Comparison of ENCODE assay signal across 1 cellular context in the genomic region with DNA sequence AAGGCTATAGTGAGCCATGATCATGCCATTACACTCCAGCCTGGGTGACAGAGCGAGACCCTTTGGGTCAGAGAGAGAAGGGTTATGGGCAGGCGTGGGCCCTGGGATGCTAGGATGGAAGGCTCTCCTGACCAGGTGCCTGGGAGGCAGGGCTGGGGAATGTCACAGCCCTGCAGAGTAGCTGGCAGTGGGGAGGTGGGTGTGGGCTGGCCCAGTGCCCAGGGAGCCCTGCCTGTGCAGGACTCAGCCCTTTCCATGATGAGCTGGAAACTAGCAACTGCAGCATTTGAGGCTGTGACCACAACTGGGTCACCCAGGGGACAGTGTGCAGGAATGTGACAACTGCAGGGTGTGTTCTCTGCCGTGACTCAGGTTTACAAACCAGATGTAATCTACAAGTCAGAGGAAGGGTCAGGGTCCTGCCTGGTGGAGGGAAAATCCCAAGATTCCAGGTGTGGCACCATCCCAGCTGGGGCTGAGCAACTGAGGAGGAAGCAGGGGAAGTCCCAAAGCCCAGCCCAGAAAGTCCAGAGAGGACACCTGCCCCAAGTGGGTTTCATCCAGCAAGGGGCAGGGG.
TF ChIP-seq lines count a peak whose summit lies in the region.

No MANE protein-coding gene starts in this region.

TF ChIP-seq in K562, 482 proteins besides CTCF, POLR2A, EP300 and RAD21 (continued from another document and continues in another):
- TF ChIP-seq, protein P1, sequence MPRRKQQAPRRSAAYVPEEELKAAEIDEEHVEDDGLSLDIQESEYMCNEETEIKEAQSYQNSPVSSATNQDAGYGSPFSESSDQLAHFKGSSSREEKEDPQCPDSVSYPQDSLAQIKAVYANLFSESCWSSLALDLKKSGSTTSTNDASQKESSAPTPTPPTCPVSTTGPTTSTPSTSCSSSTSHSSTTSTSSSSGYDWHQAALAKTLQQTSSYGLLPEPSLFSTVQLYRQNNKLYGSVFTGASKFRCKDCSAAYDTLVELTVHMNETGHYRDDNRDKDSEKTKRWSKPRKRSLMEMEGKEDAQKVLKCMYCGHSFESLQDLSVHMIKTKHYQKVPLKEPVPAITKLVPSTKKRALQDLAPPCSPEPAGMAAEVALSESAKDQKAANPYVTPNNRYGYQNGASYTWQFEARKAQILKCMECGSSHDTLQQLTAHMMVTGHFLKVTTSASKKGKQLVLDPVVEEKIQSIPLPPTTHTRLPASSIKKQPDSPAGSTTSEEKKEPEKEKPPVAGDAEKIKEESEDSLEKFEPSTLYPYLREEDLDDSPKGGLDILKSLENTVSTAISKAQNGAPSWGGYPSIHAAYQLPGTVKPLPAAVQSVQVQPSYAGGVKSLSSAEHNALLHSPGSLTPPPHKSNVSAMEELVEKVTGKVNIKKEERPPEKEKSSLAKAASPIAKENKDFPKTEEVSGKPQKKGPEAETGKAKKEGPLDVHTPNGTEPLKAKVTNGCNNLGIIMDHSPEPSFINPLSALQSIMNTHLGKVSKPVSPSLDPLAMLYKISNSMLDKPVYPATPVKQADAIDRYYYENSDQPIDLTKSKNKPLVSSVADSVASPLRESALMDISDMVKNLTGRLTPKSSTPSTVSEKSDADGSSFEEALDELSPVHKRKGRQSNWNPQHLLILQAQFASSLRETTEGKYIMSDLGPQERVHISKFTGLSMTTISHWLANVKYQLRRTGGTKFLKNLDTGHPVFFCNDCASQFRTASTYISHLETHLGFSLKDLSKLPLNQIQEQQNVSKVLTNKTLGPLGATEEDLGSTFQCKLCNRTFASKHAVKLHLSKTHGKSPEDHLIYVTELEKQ (CRISPR knock-in tag; IDR thresholded peaks at IDR 0.05): no peak
- TF ChIP-seq TEAD4 (IDR thresholded peaks at IDR 0.05; ENCODE audit: low read length): peak; percentile 79
- peak; percentile 44; the same call in 1 of the 2 replicates for TF ChIP-seq TEAD4 (CRISPR knock-in tag; IDR thresholded peaks at IDR 0.05; ENCODE audit: borderline replicate concordance)
- TF ChIP-seq ZNF583 (CRISPR knock-in tag; IDR thresholded peaks at IDR 0.05): 0 out of 2 replicates have a peak, but pooled peaks have one; percentile 42
- no peak for TF ChIP-seq KDM4B (IDR thresholded peaks at IDR 0.05; ENCODE audit: borderline replicate concordance in 2 of 2, low read depth in 1 of 2)
- TF ChIP-seq MYC (IDR thresholded peaks at IDR 0.05; ENCODE audit: low read depth, low read length): 0 out of 2 replicates have a peak, but pooled peaks have one; percentile 25
- TF ChIP-seq MYC (CRISPR knock-in tag; IDR thresholded peaks at IDR 0.05; ENCODE audit: borderline replicate concordance, low read depth): no peak
- TF ChIP-seq ZBTB7A (IDR thresholded peaks at IDR 0.05; ENCODE audit: borderline replicate concordance, control insufficient read depth, low read depth, low read length): peak; percentile 77
- TF ChIP-seq, protein P2, sequence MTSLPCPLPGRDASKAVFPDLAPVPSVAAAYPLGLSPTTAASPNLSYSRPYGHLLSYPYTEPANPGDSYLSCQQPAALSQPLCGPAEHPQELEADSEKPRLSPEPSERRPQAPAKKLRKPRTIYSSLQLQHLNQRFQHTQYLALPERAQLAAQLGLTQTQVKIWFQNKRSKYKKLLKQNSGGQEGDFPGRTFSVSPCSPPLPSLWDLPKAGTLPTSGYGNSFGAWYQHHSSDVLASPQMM (CRISPR knock-in tag; IDR thresholded peaks at IDR 0.05): no peak
- TF ChIP-seq ZNF431 (CRISPR knock-in tag; IDR thresholded peaks at IDR 0.05): no peak
- no peak for TF ChIP-seq EZH2 (IDR thresholded peaks at IDR 0.05; ENCODE audit: borderline replicate concordance, low read depth, low read length)
- TF ChIP-seq, protein P3, sequence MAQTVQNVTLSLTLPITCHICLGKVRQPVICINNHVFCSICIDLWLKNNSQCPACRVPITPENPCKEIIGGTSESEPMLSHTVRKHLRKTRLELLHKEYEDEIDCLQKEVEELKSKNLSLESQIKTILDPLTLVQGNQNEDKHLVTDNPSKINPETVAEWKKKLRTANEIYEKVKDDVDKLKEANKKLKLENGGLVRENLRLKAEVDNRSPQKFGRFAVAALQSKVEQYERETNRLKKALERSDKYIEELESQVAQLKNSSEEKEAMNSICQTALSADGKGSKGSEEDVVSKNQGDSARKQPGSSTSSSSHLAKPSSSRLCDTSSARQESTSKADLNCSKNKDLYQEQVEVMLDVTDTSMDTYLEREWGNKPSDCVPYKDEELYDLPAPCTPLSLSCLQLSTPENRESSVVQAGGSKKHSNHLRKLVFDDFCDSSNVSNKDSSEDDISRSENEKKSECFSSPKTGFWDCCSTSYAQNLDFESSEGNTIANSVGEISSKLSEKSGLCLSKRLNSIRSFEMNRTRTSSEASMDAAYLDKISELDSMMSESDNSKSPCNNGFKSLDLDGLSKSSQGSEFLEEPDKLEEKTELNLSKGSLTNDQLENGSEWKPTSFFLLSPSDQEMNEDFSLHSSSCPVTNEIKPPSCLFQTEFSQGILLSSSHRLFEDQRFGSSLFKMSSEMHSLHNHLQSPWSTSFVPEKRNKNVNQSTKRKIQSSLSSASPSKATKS (CRISPR knock-in tag; IDR thresholded peaks at IDR 0.05): no peak
- TF ChIP-seq, protein P4, sequence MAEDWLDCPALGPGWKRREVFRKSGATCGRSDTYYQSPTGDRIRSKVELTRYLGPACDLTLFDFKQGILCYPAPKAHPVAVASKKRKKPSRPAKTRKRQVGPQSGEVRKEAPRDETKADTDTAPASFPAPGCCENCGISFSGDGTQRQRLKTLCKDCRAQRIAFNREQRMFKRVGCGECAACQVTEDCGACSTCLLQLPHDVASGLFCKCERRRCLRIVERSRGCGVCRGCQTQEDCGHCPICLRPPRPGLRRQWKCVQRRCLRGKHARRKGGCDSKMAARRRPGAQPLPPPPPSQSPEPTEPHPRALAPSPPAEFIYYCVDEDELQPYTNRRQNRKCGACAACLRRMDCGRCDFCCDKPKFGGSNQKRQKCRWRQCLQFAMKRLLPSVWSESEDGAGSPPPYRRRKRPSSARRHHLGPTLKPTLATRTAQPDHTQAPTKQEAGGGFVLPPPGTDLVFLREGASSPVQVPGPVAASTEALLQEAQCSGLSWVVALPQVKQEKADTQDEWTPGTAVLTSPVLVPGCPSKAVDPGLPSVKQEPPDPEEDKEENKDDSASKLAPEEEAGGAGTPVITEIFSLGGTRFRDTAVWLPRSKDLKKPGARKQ (CRISPR knock-in tag; IDR thresholded peaks at IDR 0.05): no peak
- TF ChIP-seq, protein P5, sequence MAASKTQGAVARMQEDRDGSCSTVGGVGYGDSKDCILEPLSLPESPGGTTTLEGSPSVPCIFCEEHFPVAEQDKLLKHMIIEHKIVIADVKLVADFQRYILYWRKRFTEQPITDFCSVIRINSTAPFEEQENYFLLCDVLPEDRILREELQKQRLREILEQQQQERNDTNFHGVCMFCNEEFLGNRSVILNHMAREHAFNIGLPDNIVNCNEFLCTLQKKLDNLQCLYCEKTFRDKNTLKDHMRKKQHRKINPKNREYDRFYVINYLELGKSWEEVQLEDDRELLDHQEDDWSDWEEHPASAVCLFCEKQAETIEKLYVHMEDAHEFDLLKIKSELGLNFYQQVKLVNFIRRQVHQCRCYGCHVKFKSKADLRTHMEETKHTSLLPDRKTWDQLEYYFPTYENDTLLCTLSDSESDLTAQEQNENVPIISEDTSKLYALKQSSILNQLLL (CRISPR knock-in tag; IDR thresholded peaks at IDR 0.05; ENCODE audit: borderline replicate concordance): no peak
- TF ChIP-seq CREB1 (IDR thresholded peaks at IDR 0.05): peak; percentile 37; the same call in 1 of the 2 replicates
- TF ChIP-seq CREB1 (CRISPR knock-in tag; IDR thresholded peaks at IDR 0.05): no peak
- TF ChIP-seq BHLHE40 (IDR thresholded peaks at IDR 0.05; ENCODE audit: low read length): peak; percentile 54; the same call in 1 of the 2 replicates
- TF ChIP-seq, protein P6, sequence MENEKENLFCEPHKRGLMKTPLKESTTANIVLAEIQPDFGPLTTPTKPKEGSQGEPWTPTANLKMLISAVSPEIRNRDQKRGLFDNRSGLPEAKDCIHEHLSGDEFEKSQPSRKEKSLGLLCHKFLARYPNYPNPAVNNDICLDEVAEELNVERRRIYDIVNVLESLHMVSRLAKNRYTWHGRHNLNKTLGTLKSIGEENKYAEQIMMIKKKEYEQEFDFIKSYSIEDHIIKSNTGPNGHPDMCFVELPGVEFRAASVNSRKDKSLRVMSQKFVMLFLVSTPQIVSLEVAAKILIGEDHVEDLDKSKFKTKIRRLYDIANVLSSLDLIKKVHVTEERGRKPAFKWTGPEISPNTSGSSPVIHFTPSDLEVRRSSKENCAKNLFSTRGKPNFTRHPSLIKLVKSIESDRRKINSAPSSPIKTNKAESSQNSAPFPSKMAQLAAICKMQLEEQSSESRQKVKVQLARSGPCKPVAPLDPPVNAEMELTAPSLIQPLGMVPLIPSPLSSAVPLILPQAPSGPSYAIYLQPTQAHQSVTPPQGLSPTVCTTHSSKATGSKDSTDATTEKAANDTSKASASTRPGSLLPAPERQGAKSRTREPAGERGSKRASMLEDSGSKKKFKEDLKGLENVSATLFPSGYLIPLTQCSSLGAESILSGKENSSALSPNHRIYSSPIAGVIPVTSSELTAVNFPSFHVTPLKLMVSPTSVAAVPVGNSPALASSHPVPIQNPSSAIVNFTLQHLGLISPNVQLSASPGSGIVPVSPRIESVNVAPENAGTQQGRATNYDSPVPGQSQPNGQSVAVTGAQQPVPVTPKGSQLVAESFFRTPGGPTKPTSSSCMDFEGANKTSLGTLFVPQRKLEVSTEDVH (IDR thresholded peaks at IDR 0.05; ENCODE audit: low read depth, partially characterized antibody): no peak
- TF ChIP-seq, protein P7, sequence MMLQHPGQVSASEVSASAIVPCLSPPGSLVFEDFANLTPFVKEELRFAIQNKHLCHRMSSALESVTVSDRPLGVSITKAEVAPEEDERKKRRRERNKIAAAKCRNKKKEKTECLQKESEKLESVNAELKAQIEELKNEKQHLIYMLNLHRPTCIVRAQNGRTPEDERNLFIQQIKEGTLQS (IDR thresholded peaks at IDR 0.05): peak; percentile 28; the same call in 1 of the 2 replicates
- TF ChIP-seq, protein P7 (CRISPR knock-in tag; conservative IDR thresholded peaks at IDR 0.05): no peak
- TF ChIP-seq HMGN3 (IDR thresholded peaks at IDR 0.05; ENCODE audit: borderline replicate concordance, extremely low read depth, insufficient read length, low read depth, low read length): peak; percentile 27
- no peak for TF ChIP-seq ZNF444 (CRISPR knock-in tag; IDR thresholded peaks at IDR 0.05)
- TF ChIP-seq PPARD (CRISPR knock-in tag; IDR thresholded peaks at IDR 0.05): no peak
- TF ChIP-seq, protein P8, sequence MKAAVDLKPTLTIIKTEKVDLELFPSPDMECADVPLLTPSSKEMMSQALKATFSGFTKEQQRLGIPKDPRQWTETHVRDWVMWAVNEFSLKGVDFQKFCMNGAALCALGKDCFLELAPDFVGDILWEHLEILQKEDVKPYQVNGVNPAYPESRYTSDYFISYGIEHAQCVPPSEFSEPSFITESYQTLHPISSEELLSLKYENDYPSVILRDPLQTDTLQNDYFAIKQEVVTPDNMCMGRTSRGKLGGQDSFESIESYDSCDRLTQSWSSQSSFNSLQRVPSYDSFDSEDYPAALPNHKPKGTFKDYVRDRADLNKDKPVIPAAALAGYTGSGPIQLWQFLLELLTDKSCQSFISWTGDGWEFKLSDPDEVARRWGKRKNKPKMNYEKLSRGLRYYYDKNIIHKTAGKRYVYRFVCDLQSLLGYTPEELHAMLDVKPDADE (conservative IDR thresholded peaks at IDR 0.05; ENCODE audit: control insufficient read depth, low read depth, low read length): 0 out of 2 replicates have a peak, but pooled peaks have one; percentile 39
- TF ChIP-seq TEAD2 (tag; IDR thresholded peaks at IDR 0.05): peak; percentile 33; the same call in 1 of the 2 replicates
- TF ChIP-seq FOXK2 (conservative IDR thresholded peaks at IDR 0.05 in 1 of 2, IDR thresholded peaks at IDR 0.05 in 1 of 2; ENCODE audit: low read depth in 2 of 2): peak in 1 of 2 experiments; percentile 28; a peak in 2 of 4 replicates
- TF ChIP-seq, protein P9, sequence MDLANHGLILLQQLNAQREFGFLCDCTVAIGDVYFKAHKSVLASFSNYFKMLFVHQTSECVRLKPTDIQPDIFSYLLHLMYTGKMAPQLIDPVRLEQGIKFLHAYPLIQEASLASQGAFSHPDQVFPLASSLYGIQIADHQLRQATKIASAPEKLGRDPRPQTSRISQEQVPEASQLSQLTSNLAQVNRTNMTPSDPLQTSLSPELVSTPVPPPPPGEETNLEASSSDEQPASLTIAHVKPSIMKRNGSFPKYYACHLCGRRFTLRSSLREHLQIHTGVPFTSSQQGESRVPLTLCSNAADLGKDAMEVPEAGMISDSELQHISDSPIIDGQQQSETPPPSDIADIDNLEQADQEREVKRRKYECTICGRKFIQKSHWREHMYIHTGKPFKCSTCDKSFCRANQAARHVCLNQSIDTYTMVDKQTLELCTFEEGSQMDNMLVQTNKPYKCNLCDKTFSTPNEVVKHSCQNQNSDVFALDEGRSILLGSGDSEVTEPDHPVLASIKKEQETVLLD (IDR thresholded peaks at IDR 0.05): peak; percentile 41; the same call in 1 of the 2 replicates
- TF ChIP-seq, protein P10, sequence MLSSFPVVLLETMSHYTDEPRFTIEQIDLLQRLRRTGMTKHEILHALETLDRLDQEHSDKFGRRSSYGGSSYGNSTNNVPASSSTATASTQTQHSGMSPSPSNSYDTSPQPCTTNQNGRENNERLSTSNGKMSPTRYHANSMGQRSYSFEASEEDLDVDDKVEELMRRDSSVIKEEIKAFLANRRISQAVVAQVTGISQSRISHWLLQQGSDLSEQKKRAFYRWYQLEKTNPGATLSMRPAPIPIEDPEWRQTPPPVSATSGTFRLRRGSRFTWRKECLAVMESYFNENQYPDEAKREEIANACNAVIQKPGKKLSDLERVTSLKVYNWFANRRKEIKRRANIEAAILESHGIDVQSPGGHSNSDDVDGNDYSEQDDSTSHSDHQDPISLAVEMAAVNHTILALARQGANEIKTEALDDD (IDR thresholded peaks at IDR 0.05): peak; percentile 62; the same call in 1 of the 2 replicates
- no peak for TF ChIP-seq NELFE (IDR thresholded peaks at IDR 0.05; ENCODE audit: insufficient read depth, insufficient read length)
- TF ChIP-seq, protein P11, sequence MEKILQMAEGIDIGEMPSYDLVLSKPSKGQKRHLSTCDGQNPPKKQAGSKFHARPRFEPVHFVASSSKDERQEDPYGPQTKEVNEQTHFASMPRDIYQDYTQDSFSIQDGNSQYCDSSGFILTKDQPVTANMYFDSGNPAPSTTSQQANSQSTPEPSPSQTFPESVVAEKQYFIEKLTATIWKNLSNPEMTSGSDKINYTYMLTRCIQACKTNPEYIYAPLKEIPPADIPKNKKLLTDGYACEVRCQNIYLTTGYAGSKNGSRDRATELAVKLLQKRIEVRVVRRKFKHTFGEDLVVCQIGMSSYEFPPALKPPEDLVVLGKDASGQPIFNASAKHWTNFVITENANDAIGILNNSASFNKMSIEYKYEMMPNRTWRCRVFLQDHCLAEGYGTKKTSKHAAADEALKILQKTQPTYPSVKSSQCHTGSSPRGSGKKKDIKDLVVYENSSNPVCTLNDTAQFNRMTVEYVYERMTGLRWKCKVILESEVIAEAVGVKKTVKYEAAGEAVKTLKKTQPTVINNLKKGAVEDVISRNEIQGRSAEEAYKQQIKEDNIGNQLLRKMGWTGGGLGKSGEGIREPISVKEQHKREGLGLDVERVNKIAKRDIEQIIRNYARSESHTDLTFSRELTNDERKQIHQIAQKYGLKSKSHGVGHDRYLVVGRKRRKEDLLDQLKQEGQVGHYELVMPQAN (IDR thresholded peaks at IDR 0.05; ENCODE audit: borderline replicate concordance): no peak
- 0 out of 2 replicates have a peak, but pooled peaks have one; percentile 43 for TF ChIP-seq C11orf30 (IDR thresholded peaks at IDR 0.05; ENCODE audit: low read depth)
